8 cellular contexts compared by ENCODE assay signal in the genomic region with DNA sequence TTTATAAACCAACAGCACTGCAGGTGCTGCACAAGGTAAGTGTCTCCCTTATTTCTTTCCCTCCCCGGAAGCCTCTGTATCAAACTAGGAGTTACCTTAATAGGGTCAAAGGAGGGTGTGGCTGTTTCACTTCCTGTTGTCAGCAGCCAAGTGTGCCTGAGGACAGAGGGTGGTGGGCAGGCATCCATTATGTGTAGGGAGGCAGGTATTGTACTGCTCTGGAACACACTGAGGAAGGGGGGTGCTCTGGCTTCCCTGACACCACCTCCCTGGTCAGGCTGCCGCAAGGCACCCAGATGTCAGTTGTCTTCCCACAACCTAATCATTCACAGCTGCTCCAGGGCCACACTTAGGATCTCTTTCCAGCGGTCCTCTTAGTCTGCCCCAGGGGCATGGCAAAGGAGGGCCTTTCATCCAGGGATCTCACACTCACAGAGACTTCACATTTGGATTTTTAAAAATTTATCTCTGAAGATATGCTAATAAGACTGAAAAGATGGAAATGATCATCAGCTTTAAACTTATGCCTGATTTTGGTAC.
DNase-seq lines count a peak whose midpoint lies in the region; ATAC-seq and TF ChIP-seq lines count a peak whose summit lies in the region.

No MANE protein-coding gene starts in this region.

- H3K9me3 Mint-ChIP-seq in naive thymus-derived CD8-positive, alpha-beta T cell = no peaks in the 10 kb centered on the region

- TF ChIP-seq RAD21 in SK-N-SH (IDR thresholded peaks at IDR 0.05; ENCODE audit: low read length) = no peak

- peaks cover 10 to 22% (median 15%) of the 10 kb centered on the region in 4 donors for H3K4me1 Mint-ChIP-seq in naive thymus-derived CD8-positive, alpha-beta T cell

- H3K27ac ChIP-seq in SK-N-SH (ENCODE audit: low read depth in 2 of 2, low read length in 1 of 2) (no peak overlapping the region), esophagus muscularis mucosa (replicated peaks in 1 of 4) (no peak overlapping the region)

- TF ChIP-seq CTCF in SK-N-SH (IDR thresholded peaks at IDR 0.05) (no peak), esophagus muscularis mucosa (IDR thresholded peaks at IDR 0.05) (no peak)

- H3K79me2 ChIP-seq in SK-N-SH (ENCODE audit: insufficient read depth) = no peaks in the 10 kb centered on the region

- H3K9me3 ChIP-seq in SK-N-SH = no peaks in the 10 kb centered on the region
- H3K9me3 ChIP-seq in esophagus muscularis mucosa = no peaks in the 10 kb centered on the region

- H3K4me2 ChIP-seq in SK-N-SH = no peak overlapping the region

- intact Hi-C loops in esophagus muscularis mucosa (cut with DNase I) = no loop called here

- H3K36me3 Mint-ChIP-seq in naive thymus-derived CD8-positive, alpha-beta T cell = no peaks in the 10 kb centered on the region

- H3K27me3 ChIP-seq in SK-N-SH (ENCODE audit: insufficient read depth) (no peaks in the 10 kb centered on the region), esophagus muscularis mucosa (no peaks in the 10 kb centered on the region)

- peaks cover 0 to 16% of the 10 kb centered on the region in 2 experiments; a peak in 2 of 4 replicates for H3K4me1 ChIP-seq in SK-N-SH (ENCODE audit: control insufficient read depth in 1 of 2, insufficient read depth in 2 of 2, low read depth in 1 of 2, low read length in 1 of 2)
- H3K4me1 ChIP-seq in esophagus muscularis mucosa = peaks cover 0 to 8% (median under 1%) of the 10 kb centered on the region in 4 donors

- no peak overlapping the region for H2AFZ ChIP-seq in SK-N-SH (ENCODE audit: low read depth)

- DNase-seq in NOMO-1 treated with DMSO at 0.1 percent for 48 hours (lab: John Stamatoyannopoulos, UW; ENCODE audit: unreplicated experiment) (peak; percentile 2), NOMO-1 treated with dmso at 0.1 percent for 144 hours (lab: John Stamatoyannopoulos, UW; ENCODE audit: unreplicated experiment) (no peak), SK-N-SH (peak; percentile 70), esophagus muscularis mucosa (ENCODE audit: extremely low spot score) (no peak), NCI-H82 (lab: John Stamatoyannopoulos, UW) (no peak)
- DNase-seq in naive thymus-derived CD8-positive, alpha-beta T cell = peak in 2 of 10 donors; percentile 12 to 21

- H3K9ac ChIP-seq in SK-N-SH = no peak overlapping the region

- H3K36me3 ChIP-seq in SK-N-SH (replicated peaks in 1 of 2; ENCODE audit: control insufficient read depth in 1 of 2, insufficient read depth in 2 of 2, low read length in 1 of 2) = no peaks in the 10 kb centered on the region
- H3K36me3 ChIP-seq in esophagus muscularis mucosa = no peaks in the 10 kb centered on the region

- peak overlapping the region in 4 of 10 donors; percentile 1 to 58 (median 42) for H3K4me3 Mint-ChIP-seq in naive thymus-derived CD8-positive, alpha-beta T cell

- 86% methylated on average over 3 of the region's 3 CpGs for WGBS in SK-N-SH (ENCODE audit: low lambda C conversion rate)
- 87% methylated on average over 3 of the region's 3 CpGs for WGBS in esophagus muscularis mucosa

- peak overlapping the region in 6 of 10 donors; percentile 20 to 79 (median 34) for H3K27ac Mint-ChIP-seq in naive thymus-derived CD8-positive, alpha-beta T cell

- no peaks in the 10 kb centered on the region for H3K9me2 ChIP-seq in SK-N-SH

- no peaks in the 10 kb centered on the region for H3F3A ChIP-seq in SK-N-SH (replicated peaks; ENCODE audit: insufficient read depth)

- no peak for TF ChIP-seq POLR2A in esophagus muscularis mucosa (IDR thresholded peaks at IDR 0.05; ENCODE audit: low read depth)

- TF ChIP-seq EP300 in SK-N-SH (IDR thresholded peaks at IDR 0.05; ENCODE audit: borderline replicate concordance in 1 of 2, low read depth in 1 of 2, low read length in 1 of 2) (peak in 1 of 2 experiments; percentile 19; a peak in 1 of 4 replicates), esophagus muscularis mucosa (IDR thresholded peaks at IDR 0.05) (no peak)

- peak; percentile 61 for ATAC-seq in HG02943 (IDR thresholded peaks at IDR 0.05; ENCODE audit: low read depth, unreplicated experiment)
- ATAC-seq in naive thymus-derived CD8-positive, alpha-beta T cell = peak; percentile 65 to 81
- no peak for ATAC-seq in GM19328 (IDR thresholded peaks at IDR 0.05; ENCODE audit: unreplicated experiment)

- H4K20me1 ChIP-seq in SK-N-SH (ENCODE audit: insufficient read depth) = no peaks in the 10 kb centered on the region

- H3K27me3 Mint-ChIP-seq in naive thymus-derived CD8-positive, alpha-beta T cell = peaks cover 0 to 3% (median 0%) of the 10 kb centered on the region in 5 donors

- POLR2A ChIA-PET in SK-N-SH (lab: Yijun Ruan, JAX) = no interaction called here
- POLR2A ChIA-PET in naive thymus-derived CD8-positive, alpha-beta T cell (lab: Charles Lee) = no interaction called here

- CTCF ChIA-PET in SK-N-SH (lab: Yijun Ruan, JAX) = no interaction called here

- H3K4me3 ChIP-seq in SK-N-SH (ENCODE audit: low read depth in 2 of 2, low read length in 1 of 2) (no peak overlapping the region), esophagus muscularis mucosa (no peak overlapping the region)

TF ChIP-seq in SK-N-SH, 30 proteins besides CTCF, POLR2A, EP300 and RAD21:
- TF ChIP-seq SIN3A (IDR thresholded peaks at IDR 0.05; ENCODE audit: borderline replicate concordance, low read depth, low read length) = no peak

Comparison
In these comparisons a context has a peak if more than half of its experiments do, and no peak if none do; other contexts are left out.
1. DNase-seq: peak in NOMO-1 treated with DMSO at 0.1 percent for 48 hours (single experiment) and SK-N-SH (single experiment); none in NOMO-1 treated with dmso at 0.1 percent for 144 hours (single experiment), esophagus muscularis mucosa (single experiment) and NCI-H82 (single experiment).